23 cellular contexts compared by ENCODE assay signal in the genomic region with DNA sequence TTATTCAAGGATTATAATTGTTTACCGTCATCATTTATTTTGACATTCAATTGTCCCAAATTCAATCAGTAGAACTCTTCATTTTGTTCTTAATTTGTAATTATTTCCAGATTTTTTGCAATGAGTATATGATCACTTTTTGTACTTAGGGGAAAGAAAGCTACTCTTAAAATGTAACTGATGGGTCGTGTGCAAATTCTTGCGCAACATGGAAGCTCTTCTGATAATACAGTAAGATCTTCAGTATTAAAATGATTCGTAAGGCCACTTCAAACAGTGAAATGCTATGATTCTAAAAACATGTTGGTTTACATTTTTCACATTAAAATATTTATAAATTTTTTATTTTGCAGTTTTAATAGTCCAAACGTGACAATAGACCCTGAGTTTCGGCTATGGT.
"Had no signal": no experiment of that assay in that cellular context is flagged by ENCODE, and none has a peak within 500 bp of the region (broad histone marks: within the 10 kb centered on the region; RNA-seq: fewer than 3 reads in every experiment).

No MANE protein-coding gene starts in this region.

- H3K4me1 ChIP-seq: SJSA1 had no signal

- H3K36me3 ChIP-seq: SJSA1 had no signal

- H3K9ac ChIP-seq: KMS-11 had no signal

- DNase-seq: Kasumi-1, MV-4-11, NCI-H1048, NCI-H1105, NCI-H1417 treated with DMSO at 0.1 percent for 48 hours, NCI-H146, NCI-H1694 treated with DMSO at 0.1 percent for 48 hours, NCI-H2029, NCI-H2081 treated with DMSO at 0.1 percent for 48 hours, NCI-H2171, NCI-H226, NCI-H446, NCI-H510A, NCI-H524 treated with DMSO at 0.1 percent for 48 hours, NCI-H69, NCI-H774, Right ventricle myocardium superior, RPMI8226, SIG-M5 had no signal

- H3K4me2 ChIP-seq: KMS-11 had no signal

- H3K4me3 ChIP-seq: SJSA1, SK-N-MC had no signal

- FAIRE-seq: RCC 7860 had no signal

- H3K27ac ChIP-seq: KMS-11, SJSA1, SK-N-MC had no signal

- H3K9me3 ChIP-seq: SJSA1 had no signal
